Comparison of ENCODE assay signal across 24 cellular contexts in genomic region chr15:64683378-64683777, GRCh38.
DNase-seq lines count a peak whose midpoint lies in the region; ATAC-seq, FAIRE-seq and TF ChIP-seq lines count a peak whose summit lies in the region.
"Had no signal": no experiment of that assay in that cellular context is flagged by ENCODE, and none has a peak within 500 bp of the region (broad histone marks: within the 10 kb centered on the region; RNA-seq: fewer than 3 reads in every experiment).

No MANE protein-coding gene starts in this region.

- TF ChIP-seq EP300 in HepG2 (IDR thresholded peaks at IDR 0.05; ENCODE audit: low read depth in 2 of 2, low read length in 2 of 2) = no peak
- TF ChIP-seq EP300 in HepG2 (CRISPR knock-in tag; IDR thresholded peaks at IDR 0.05; ENCODE audit: borderline replicate concordance) = no peak

- no peaks in the 10 kb centered on the region for H3K27me3 ChIP-seq in cardiac muscle cell
- no peaks in the 10 kb centered on the region for H3K27me3 ChIP-seq in right cardiac atrium (ENCODE audit: control insufficient read depth, insufficient read depth)
- H3K27me3 ChIP-seq in stomach smooth muscle (ENCODE audit: control insufficient read depth in 1 of 2, insufficient read depth in 2 of 2, low read length in 2 of 2) = no peaks in the 10 kb centered on the region
- H3K27me3 ChIP-seq in HepG2 (ENCODE audit: control insufficient read depth in 1 of 2, insufficient read depth in 2 of 2, low read length in 2 of 2) = no peaks in the 10 kb centered on the region
- H3K27me3 ChIP-seq: BLaER1 treated with 17β-estradiol and CSF1 and Interleukin-3, amounts not matched to agents 10 nM and 100 nM; body of pancreas; suprapubic skin had no signal

- no peaks in the 10 kb centered on the region for H3K27me3 Mint-ChIP-seq in activated T-helper 2 cell treated with anti-CD3 and anti-CD28 coated beads, Interferon-gamma antibody, Interleukin-2, Interleukin-4, amounts not matched to agents 10 μg/mL and 5 μg/mL and 100 μg/mL, durations not matched to agents 14 hours and 24 hours and 36 hours (ENCODE audit: low read depth)
- H3K27me3 Mint-ChIP-seq: activated naive CD8-positive, alpha-beta T cell treated with anti-CD3 and anti-CD28 coated beads, Interleukin-2, amount 10 ng/mL, durations not matched to agents 7 days and 5 days had no signal

- TF ChIP-seq CTCF in cardiac muscle cell (IDR thresholded peaks at IDR 0.05; ENCODE audit: low read depth, low read length) (no peak), HepG2 (CRISPR knock-in tag; IDR thresholded peaks at IDR 0.05) (no peak)

- H3K9ac ChIP-seq in stomach smooth muscle (ENCODE audit: low read length in 2 of 2) (no peak overlapping the region), HepG2 (ENCODE audit: insufficient read depth, low read depth, low read length) (no peak overlapping the region)

- CTCF ChIA-PET in HepG2 (lab: Yijun Ruan, JAX; ENCODE audit: low intra/inter-chr PET ratio, low total read pairs) = no interaction called here

- H3K27ac Mint-ChIP-seq in activated T-helper 2 cell treated with anti-CD3 and anti-CD28 coated beads, Interferon-gamma antibody, Interleukin-2, Interleukin-4, amounts not matched to agents 10 μg/mL and 5 μg/mL and 100 μg/mL, durations not matched to agents 14 hours and 24 hours and 36 hours = peak overlapping the region; percentile 7
- H3K27ac Mint-ChIP-seq: activated naive CD8-positive, alpha-beta T cell treated with anti-CD3 and anti-CD28 coated beads, Interleukin-2, amount 10 ng/mL, durations not matched to agents 7 days and 5 days had no signal

- FAIRE-seq in HepG2 (lab: Jason Lieb, UNC) = no peak
- FAIRE-seq: frontal cortex had no signal

- in situ Hi-C loops in HepG2 (cut with HindIII; ENCODE audit: extremely low pct_ligation_motif_present, low pct_unique_long_range_greater_than_20kb) = loop anchor here (25.0 kb wide), 1 partner anchor 471 kb away; no protein-coding TSS in a partner anchor

- H3K79me2 ChIP-seq in HepG2 (ENCODE audit: insufficient read depth, low read length) = no peaks in the 10 kb centered on the region

- H3K27ac ChIP-seq in cardiac muscle cell (peak overlapping the region; percentile 27), right cardiac atrium (ENCODE audit: low read length) (peak overlapping the region; percentile 63), stomach smooth muscle (ENCODE audit: low read length) (peak overlapping the region; percentile 37), HepG2 (ENCODE audit: extremely low read length, insufficient read depth, low read length) (no peak overlapping the region)
- H3K27ac ChIP-seq: BLaER1 treated with 17β-estradiol and CSF1 and Interleukin-3, amounts not matched to agents 10 nM and 100 nM; body of pancreas; epithelial cell of prostate; SK-N-MC; suprapubic skin had no signal

- H3K9me3 ChIP-seq in cardiac muscle cell (ENCODE audit: low read depth) (no peaks in the 10 kb centered on the region), right cardiac atrium (ENCODE audit: control insufficient read depth, low read length) (no peaks in the 10 kb centered on the region), stomach smooth muscle (ENCODE audit: control insufficient read depth in 2 of 2, low read length in 2 of 2) (no peaks in the 10 kb centered on the region), HepG2 (ENCODE audit: low read length) (no peaks in the 10 kb centered on the region)
- H3K9me3 ChIP-seq: BLaER1 treated with 17β-estradiol and CSF1 and Interleukin-3, amounts not matched to agents 10 nM and 100 nM; body of pancreas; suprapubic skin had no signal

- no peak for TF ChIP-seq POLR2A in HepG2 (IDR thresholded peaks at IDR 0.05; ENCODE audit: insufficient read depth in 1 of 2, low read depth in 2 of 2, low read length in 2 of 2)

- no peak for DNase-seq in cardiac muscle cell (ENCODE audit: low read depth in 1 of 2, low spot score in 1 of 2)
- no peak for DNase-seq in cardiac septum (ENCODE audit: low spot score)
- no peak for DNase-seq in activated T-helper 2 cell treated with anti-CD3 and anti-CD28 coated beads, Interferon-gamma antibody, Interleukin-2, Interleukin-4, amounts not matched to agents 10 μg/mL and 5 μg/mL and 100 μg/mL, durations not matched to agents 14 hours and 24 hours and 36 hours (ENCODE audit: low spot score)
- no peak for DNase-seq in right cardiac atrium
- no peak for DNase-seq in NCI-H1105 (lab: John Stamatoyannopoulos, UW)
- DNase-seq in HepG2 (ENCODE audit: low spot score) = no peak
- DNase-seq: activated CD4-positive, alpha-beta T cell treated with anti-CD3 and anti-CD28 coated beads, Interleukin-2, amount 50 U/mL, for 4 hours; activated naive CD8-positive, alpha-beta T cell treated with anti-CD3 and anti-CD28 coated beads, Interleukin-2, amount 10 ng/mL, durations not matched to agents 7 days and 5 days; body of pancreas; cortex of kidney; HCEC 1CT; NCI-H1092 treated with DMSO at 0.1 percent for 48 hours; NCI-H2081; NCI-H446 treated with DMSO at 0.1 percent for 48 hours; NK-92 treated with Interleukin-12 subunit alpha and Interleukin-12 subunit beta, amount 100 ng/mL, for 24 hours; stimulated activated CD8-positive, alpha-beta memory T cell treated with anti-CD3 and anti-CD28 coated beads, Interleukin-4, amount 100 ng/mL, for 48 hours had no signal

- peaks cover 2% of the 10 kb centered on the region for H3K4me1 Mint-ChIP-seq in activated T-helper 2 cell treated with anti-CD3 and anti-CD28 coated beads, Interferon-gamma antibody, Interleukin-2, Interleukin-4, amounts not matched to agents 10 μg/mL and 5 μg/mL and 100 μg/mL, durations not matched to agents 14 hours and 24 hours and 36 hours (ENCODE audit: low read depth)
- H3K4me1 Mint-ChIP-seq: activated naive CD8-positive, alpha-beta T cell treated with anti-CD3 and anti-CD28 coated beads, Interleukin-2, amount 10 ng/mL, durations not matched to agents 7 days and 5 days had no signal

- no TSS peak for BruUV-seq in HepG2 (replicated peaks; lab: Mats Ljungman, UMichigan)

- POLR2A ChIA-PET in HepG2 (lab: Yijun Ruan, JAX) = no interaction called here

- no peaks in the 10 kb centered on the region for H3K9me3 Mint-ChIP-seq in activated T-helper 2 cell treated with anti-CD3 and anti-CD28 coated beads, Interferon-gamma antibody, Interleukin-2, Interleukin-4, amounts not matched to agents 10 μg/mL and 5 μg/mL and 100 μg/mL, durations not matched to agents 14 hours and 24 hours and 36 hours
- H3K9me3 Mint-ChIP-seq: activated naive CD8-positive, alpha-beta T cell treated with anti-CD3 and anti-CD28 coated beads, Interleukin-2, amount 10 ng/mL, durations not matched to agents 7 days and 5 days; WTC11 had no signal

- H3K36me3 Mint-ChIP-seq in activated T-helper 2 cell treated with anti-CD3 and anti-CD28 coated beads, Interferon-gamma antibody, Interleukin-2, Interleukin-4, amounts not matched to agents 10 μg/mL and 5 μg/mL and 100 μg/mL, durations not matched to agents 14 hours and 24 hours and 36 hours (ENCODE audit: low read depth) = peaks cover 76% of the 10 kb centered on the region

- no peak overlapping the region for H3K4me2 ChIP-seq in HepG2 (ENCODE audit: low read depth, low read length)
- H3K4me2 ChIP-seq: BLaER1 treated with 17β-estradiol and CSF1 and Interleukin-3, amounts not matched to agents 10 nM and 100 nM had no signal

- 22% methylated on average over 3 of the region's 3 CpGs for WGBS in right cardiac atrium
- 75% methylated on average over 3 of the region's 3 CpGs for WGBS in HepG2 (ENCODE audit: low lambda C conversion rate)

- H3K36me3 ChIP-seq in cardiac muscle cell (peaks cover 30% of the 10 kb centered on the region), stomach smooth muscle (ENCODE audit: control insufficient read depth in 2 of 2, insufficient read depth in 2 of 2, low read length in 2 of 2) (peaks cover 53 to 64% of the 10 kb centered on the region in 2 donors), HepG2 (replicated peaks in 1 of 2; ENCODE audit: control insufficient read depth in 1 of 2, insufficient read depth in 2 of 2, low read length in 2 of 2) (peaks cover 21 to 81% of the 10 kb centered on the region in 2 experiments)

- intact Hi-C loops in cardiac septum (cut with DNase I) = loop anchor here (5.0 to 10.0 kb wide), 3 partner anchors 224 to 479 kb away; no protein-coding TSS in a partner anchor
- intact Hi-C loops in activated T-helper 2 cell treated with anti-CD3 and anti-CD28 coated beads, Interferon-gamma antibody, Interleukin-2, Interleukin-4, amounts not matched to agents 10 μg/mL and 5 μg/mL and 100 μg/mL, durations not matched to agents 14 hours and 24 hours and 36 hours (cut with micrococcal nuclease) = no loop called here
- intact Hi-C loops in right cardiac atrium (cut with DNase I) = loop anchor here in 2 of 4 donors (5.0 to 10.0 kb wide), 2 partner anchors 251 to 259 kb away; no protein-coding TSS in a partner anchor
- intact Hi-C loops in HepG2 (cut with micrococcal nuclease; ENCODE audit: unreplicated experiment) = loop anchor here (5.0 kb wide), 1 partner anchor 521 kb away; the partner anchor contains the start of gene PPIB

- H3K4me3 ChIP-seq in cardiac muscle cell = no peak overlapping the region
- no peak overlapping the region for H3K4me3 ChIP-seq in right cardiac atrium (ENCODE audit: low read length)
- H3K4me3 ChIP-seq in stomach smooth muscle (ENCODE audit: low read length in 2 of 2) = no peak overlapping the region
- H3K4me3 ChIP-seq in HepG2 (replicated peaks in 1 of 3; ENCODE audit: insufficient read depth in 1 of 3, low read depth in 2 of 3, low read length in 3 of 3) = no peak overlapping the region
- H3K4me3 ChIP-seq: BLaER1 treated with 17β-estradiol and CSF1 and Interleukin-3, amounts not matched to agents 10 nM and 100 nM; body of pancreas; SK-N-MC; suprapubic skin had no signal

- ATAC-seq in right cardiac atrium = peak; percentile 4 to 34
- no peak for ATAC-seq in HG02763 (IDR thresholded peaks at IDR 0.05; ENCODE audit: unreplicated experiment)
- no peak for ATAC-seq in HepG2
- ATAC-seq: body of pancreas, WTC11 had no signal

- H2AFZ ChIP-seq in HepG2 (ENCODE audit: low read length) = no peak overlapping the region

- H3K4me1 ChIP-seq in cardiac muscle cell (ENCODE audit: low read depth) (no peaks in the 10 kb centered on the region), right cardiac atrium (ENCODE audit: control insufficient read depth, insufficient read depth, low read length) (peaks cover 3% of the 10 kb centered on the region), stomach smooth muscle (ENCODE audit: control insufficient read depth, insufficient read depth, low read length) (peaks cover 12% of the 10 kb centered on the region), HepG2 (ENCODE audit: insufficient read depth, low read length) (no peaks in the 10 kb centered on the region)
- H3K4me1 ChIP-seq: body of pancreas had no signal

- no peaks in the 10 kb centered on the region for H4K20me1 ChIP-seq in HepG2 (ENCODE audit: insufficient read depth, low read length)

- no peak for TF ChIP-seq RAD21 in HepG2 (CRISPR knock-in tag; IDR thresholded peaks at IDR 0.05)

- H3K4me3 Mint-ChIP-seq in activated T-helper 2 cell treated with anti-CD3 and anti-CD28 coated beads, Interferon-gamma antibody, Interleukin-2, Interleukin-4, amounts not matched to agents 10 μg/mL and 5 μg/mL and 100 μg/mL, durations not matched to agents 14 hours and 24 hours and 36 hours (ENCODE audit: low read depth) = no peak overlapping the region
- H3K4me3 Mint-ChIP-seq: activated naive CD8-positive, alpha-beta T cell treated with anti-CD3 and anti-CD28 coated beads, Interleukin-2, amount 10 ng/mL, durations not matched to agents 7 days and 5 days; WTC11 had no signal

TF ChIP-seq in HepG2, 621 proteins besides CTCF, POLR2A, EP300 and RAD21 (continues in another document):
- no peak for TF ChIP-seq ZNF430 (CRISPR knock-in tag; IDR thresholded peaks at IDR 0.05)

Comparison
In these comparisons a context has a peak if more than half of its experiments do, and no peak if none do; other contexts are left out.
1. ATAC-seq: peak in right cardiac atrium (2 of 2); none in HG02763 (single experiment) and HepG2 (single experiment).